Comparison of ENCODE assay signal across 7 cellular contexts in the genomic region with DNA sequence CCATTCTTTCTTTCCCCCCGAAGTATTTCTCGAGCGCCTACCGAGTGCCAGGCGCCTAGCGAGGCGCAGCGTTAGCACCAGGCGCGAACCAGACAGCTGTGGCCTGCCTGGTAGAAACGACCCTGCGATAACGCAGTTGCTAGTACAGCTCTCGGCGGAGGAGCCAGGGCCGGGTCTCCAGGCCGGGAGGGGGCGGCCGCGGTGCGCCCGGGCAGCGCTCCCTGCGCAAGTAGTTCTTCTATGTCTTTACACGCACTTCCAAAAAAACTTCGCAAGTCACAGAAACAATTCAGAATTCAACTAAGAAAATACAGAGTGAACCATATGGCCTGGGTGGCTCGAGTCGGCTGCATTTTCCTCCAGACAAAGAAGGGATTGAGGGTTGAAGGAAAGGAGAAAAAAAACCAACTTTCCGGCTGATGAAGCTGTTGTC. TPM values are rescaled to one million over a fixed set of nuclear protein-coding genes. Genes with fewer than 3 reads are reported as not detected.
DNase-seq lines count a peak whose midpoint lies in the region; ATAC-seq and TF ChIP-seq lines count a peak whose summit lies in the region.

No MANE protein-coding gene starts in this region.

- H3K4me1 ChIP-seq in SJCRH30: no peaks in the 10 kb centered on the region; the same call in 1 of the 2 replicates
- H3K4me1 ChIP-seq in mucosa of descending colon (ENCODE audit: low read depth): peaks cover 20% of the 10 kb centered on the region

- H3K27ac ChIP-seq in SJCRH30: no peak overlapping the region

- no peaks in the 10 kb centered on the region for H3K9me3 ChIP-seq in SJCRH30 (replicated peaks)
- no peaks in the 10 kb centered on the region for H3K9me3 ChIP-seq in mucosa of descending colon

- H3K36me3 ChIP-seq in SJCRH30 (no peaks in the 10 kb centered on the region), mucosa of descending colon (ENCODE audit: low read depth) (no peaks in the 10 kb centered on the region)

- H3K27me3 Mint-ChIP-seq in chondrocyte (ENCODE audit: low read depth): peaks cover 77% of the 10 kb centered on the region

- peak; percentile 38 for TF ChIP-seq CTCF in chondrocyte (IDR thresholded peaks at IDR 0.05)
- no peak for TF ChIP-seq CTCF in mucosa of descending colon (IDR thresholded peaks at IDR 0.05)

- H3K9me3 Mint-ChIP-seq in chondrocyte (ENCODE audit: low read depth): peaks cover 12% of the 10 kb centered on the region

- H3K4me3 ChIP-seq in SJCRH30: peak overlapping the region; percentile 36
- H3K4me3 ChIP-seq in mucosa of descending colon: no peak overlapping the region

- H3K4me3 Mint-ChIP-seq in chondrocyte (ENCODE audit: unreplicated experiment): peak overlapping the region; percentile 50

- peaks cover 9% of the 10 kb centered on the region for H3K36me3 Mint-ChIP-seq in chondrocyte (ENCODE audit: low read depth)

- H3K4me1 Mint-ChIP-seq in chondrocyte (ENCODE audit: low read depth): peaks cover 15% of the 10 kb centered on the region

- DNase-seq in SJCRH30: peak in 1 of 2 experiments; percentile 23
- DNase-seq in chondrocyte (ENCODE audit: low spot score): no peak
- peak in 2 of 3 donors; percentile 24 to 50 for DNase-seq in mucosa of descending colon
- DNase-seq in T-helper 9 cell: no peak

- no peaks in the 10 kb centered on the region for H3K27me3 ChIP-seq in SJCRH30

- H3K27ac Mint-ChIP-seq in chondrocyte (ENCODE audit: unreplicated experiment): no peak overlapping the region

- ATAC-seq in GM18867 (IDR thresholded peaks at IDR 0.05; ENCODE audit: unreplicated experiment) (peak; percentile 34), HG02884 (IDR thresholded peaks at IDR 0.05; ENCODE audit: unreplicated experiment) (peak; percentile 39), mucosa of descending colon (peak; percentile 55), HG03565 (IDR thresholded peaks at IDR 0.05; ENCODE audit: unreplicated experiment) (no peak)

- intact Hi-C loops in mucosa of descending colon (cut with DNase I, micrococcal nuclease): loop anchor here in 1 of 2 donors (10.0 kb wide), 1 partner anchor 198 kb away; no protein-coding TSS in a partner anchor

RNA-seq across cellular contexts. Expression of gene NEUROG2, which starts 7.0 kb away (rescaled TPM):
- total RNA-seq in SJCRH30 (2014; rRNA removed; shearing (Covaris generic)): 0.41 and 0.55 TPM in 2 replicates
- total RNA-seq in chondrocyte: not detected in 3 replicates
- total RNA-seq in mucosa of descending colon: not detected

Comparison
In these comparisons a context has a peak if more than half of its experiments do, and no peak if none do; other contexts are left out.
1. DNase-seq: peak in mucosa of descending colon (2 of 3); none in chondrocyte (single experiment) and T-helper 9 cell (single experiment).